ENCODE assay signal across 1 cellular context in the genomic region with DNA sequence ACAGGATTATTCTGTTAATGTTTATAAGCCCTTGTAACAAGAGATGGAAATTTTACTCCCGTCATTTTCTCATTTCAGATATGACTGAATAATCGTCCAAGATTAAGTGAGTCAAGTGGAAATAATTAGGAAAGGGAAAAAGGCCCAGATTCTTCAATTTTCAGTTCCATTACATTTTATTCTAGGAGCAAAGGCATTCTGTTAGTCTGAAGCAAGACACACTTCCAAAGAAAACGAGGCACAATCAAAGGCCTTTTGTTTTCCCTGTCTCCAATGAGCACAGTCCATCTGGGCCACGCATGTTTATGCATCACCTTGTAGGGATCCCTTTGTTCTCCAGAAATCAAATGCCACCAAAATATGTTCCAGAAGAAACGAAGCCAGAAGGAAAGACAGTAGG.
TF ChIP-seq lines count a peak whose summit lies in the region.

No MANE protein-coding gene starts in this region.

TF ChIP-seq in SK-N-SH, 30 proteins besides CTCF, POLR2A, EP300 and RAD21 (continued from another document):
- TF ChIP-seq, protein P1, sequence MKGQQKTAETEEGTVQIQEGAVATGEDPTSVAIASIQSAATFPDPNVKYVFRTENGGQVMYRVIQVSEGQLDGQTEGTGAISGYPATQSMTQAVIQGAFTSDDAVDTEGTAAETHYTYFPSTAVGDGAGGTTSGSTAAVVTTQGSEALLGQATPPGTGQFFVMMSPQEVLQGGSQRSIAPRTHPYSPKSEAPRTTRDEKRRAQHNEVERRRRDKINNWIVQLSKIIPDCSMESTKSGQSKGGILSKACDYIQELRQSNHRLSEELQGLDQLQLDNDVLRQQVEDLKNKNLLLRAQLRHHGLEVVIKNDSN (IDR thresholded peaks at IDR 0.05; ENCODE audit: borderline replicate concordance, low read depth): no peak
- no peak for TF ChIP-seq JUND (IDR thresholded peaks at IDR 0.05)
- no peak for TF ChIP-seq MXI1 (IDR thresholded peaks at IDR 0.05; ENCODE audit: low read depth, low read length)
- no peak for TF ChIP-seq YY1 (IDR thresholded peaks at IDR 0.05; ENCODE audit: low read depth)
- TF ChIP-seq, protein P2, sequence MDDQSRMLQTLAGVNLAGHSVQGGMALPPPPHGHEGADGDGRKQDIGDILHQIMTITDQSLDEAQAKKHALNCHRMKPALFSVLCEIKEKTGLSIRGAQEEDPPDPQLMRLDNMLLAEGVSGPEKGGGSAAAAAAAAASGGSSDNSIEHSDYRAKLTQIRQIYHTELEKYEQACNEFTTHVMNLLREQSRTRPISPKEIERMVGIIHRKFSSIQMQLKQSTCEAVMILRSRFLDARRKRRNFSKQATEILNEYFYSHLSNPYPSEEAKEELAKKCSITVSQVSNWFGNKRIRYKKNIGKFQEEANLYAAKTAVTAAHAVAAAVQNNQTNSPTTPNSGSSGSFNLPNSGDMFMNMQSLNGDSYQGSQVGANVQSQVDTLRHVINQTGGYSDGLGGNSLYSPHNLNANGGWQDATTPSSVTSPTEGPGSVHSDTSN (IDR thresholded peaks at IDR 0.05): no peak
- no peak for TF ChIP-seq REST (IDR thresholded peaks at IDR 0.05; ENCODE audit: low read depth, low read length)
TF ChIP-seq in SK-N-SH: peak in this region for 0.
